8 cellular contexts compared by ENCODE assay signal in genomic region chr3:155870945-155871745, GRCh38. TPM values are rescaled to one million over a fixed set of nuclear protein-coding genes. Genes with fewer than 3 reads are reported as not detected.
DNase-seq lines count a peak whose midpoint lies in the region; ATAC-seq and TF ChIP-seq lines count a peak whose summit lies in the region.

No MANE protein-coding gene starts in this region.

- ATAC-seq in HG02798 (IDR thresholded peaks at IDR 0.05; ENCODE audit: poor library complexity, unreplicated experiment) (peak; percentile 23), naive B cell (ENCODE audit: low read depth in 2 of 2) (peak; percentile 15 to 22)

- TF ChIP-seq CTCF in epithelial cell of proximal tubule (conservative IDR thresholded peaks at IDR 0.05; ENCODE audit: low read depth, low read length): no peak

- peaks cover 15 to 35% (median 19%) of the 10 kb centered on the region in 3 donors for H3K4me1 Mint-ChIP-seq in naive B cell
- peaks cover 42% of the 10 kb centered on the region for H3K4me1 Mint-ChIP-seq in stimulated activated naive CD8-positive, alpha-beta T cell treated with anti-CD3 and anti-CD28 coated beads, Interleukin-15, Interleukin-2, amounts not matched to agents 100 ng/mL and 50 ng/mL, for 24 hours (ENCODE audit: low read depth)

- peak overlapping the region; percentile 91 to 99 (median 94) for H3K4me3 Mint-ChIP-seq in naive B cell
- peak overlapping the region; percentile 96 for H3K4me3 Mint-ChIP-seq in stimulated activated naive CD8-positive, alpha-beta T cell treated with anti-CD3 and anti-CD28 coated beads, Interleukin-15, Interleukin-2, amounts not matched to agents 100 ng/mL and 50 ng/mL, for 24 hours

- H3K4me3 ChIP-seq in epithelial cell of proximal tubule (ENCODE audit: low read depth, low read length): peak overlapping the region; percentile 94

- DNase-seq in NCI-H526 (lab: John Stamatoyannopoulos, UW): peak; percentile 12 to 71
- no peak for DNase-seq in NCI-H526 treated with DMSO at 0.1 percent for 48 hours (lab: John Stamatoyannopoulos, UW)
- DNase-seq in NCI-H69 (lab: John Stamatoyannopoulos, UW): peak; percentile 63
- DNase-seq in activated T-cell treated with anti-CD3 and anti-CD28 coated beads for 48 hours (ENCODE audit: low read depth): peak; percentile 34
- no peak for DNase-seq in epithelial cell of proximal tubule (ENCODE audit: low read depth)
- DNase-seq in naive B cell: peak; percentile 28

- H3K9me3 Mint-ChIP-seq in naive B cell: no peaks in the 10 kb centered on the region
- no peaks in the 10 kb centered on the region for H3K9me3 Mint-ChIP-seq in stimulated activated naive CD8-positive, alpha-beta T cell treated with anti-CD3 and anti-CD28 coated beads, Interleukin-15, Interleukin-2, amounts not matched to agents 100 ng/mL and 50 ng/mL, for 24 hours

- peak overlapping the region in 5 of 6 donors; percentile 56 to 97 (median 92) for H3K27ac Mint-ChIP-seq in naive B cell
- peak overlapping the region; percentile 92 for H3K27ac Mint-ChIP-seq in stimulated activated naive CD8-positive, alpha-beta T cell treated with anti-CD3 and anti-CD28 coated beads, Interleukin-15, Interleukin-2, amounts not matched to agents 100 ng/mL and 50 ng/mL, for 24 hours

- no peaks in the 10 kb centered on the region for H3K27me3 Mint-ChIP-seq in naive B cell
- H3K27me3 Mint-ChIP-seq in stimulated activated naive CD8-positive, alpha-beta T cell treated with anti-CD3 and anti-CD28 coated beads, Interleukin-15, Interleukin-2, amounts not matched to agents 100 ng/mL and 50 ng/mL, for 24 hours: no peaks in the 10 kb centered on the region

- no peaks in the 10 kb centered on the region for H3K36me3 Mint-ChIP-seq in naive B cell
- H3K36me3 Mint-ChIP-seq in stimulated activated naive CD8-positive, alpha-beta T cell treated with anti-CD3 and anti-CD28 coated beads, Interleukin-15, Interleukin-2, amounts not matched to agents 100 ng/mL and 50 ng/mL, for 24 hours (ENCODE audit: low read depth): peaks cover 5% of the 10 kb centered on the region

RNA-seq across cellular contexts. Expression of gene GMPS, which starts 0.7 kb away (rescaled TPM):
- total RNA-seq in epithelial cell of proximal tubule: 59.0 and 81.5 TPM in 2 replicates
- 10 to 100 TPM; 50.7 to 66.2 (median 57.0) TPM for polyA plus RNA-seq in naive B cell (ENCODE audit: low read depth in 6 of 6)

RNA-seq across cellular contexts. Expression of gene SLC33A1, which starts 16.9 kb away (rescaled TPM):
- total RNA-seq in epithelial cell of proximal tubule: 22.3 and 24.0 TPM in 2 replicates
- 10 to 100 TPM; 10.5 to 21.1 (median 13.9) TPM for polyA plus RNA-seq in naive B cell (ENCODE audit: low read depth in 6 of 6)

Comparison
In these comparisons a context has a peak if more than half of its experiments do, and no peak if none do; other contexts are left out.
1. DNase-seq: peak in NCI-H526 (2 of 2), NCI-H69 (single experiment), activated T-cell treated with anti-CD3 and anti-CD28 coated beads for 48 hours (single experiment) and naive B cell (single experiment); none in NCI-H526 treated with DMSO at 0.1 percent for 48 hours (single experiment) and epithelial cell of proximal tubule (single experiment).